In the genomic region with DNA sequence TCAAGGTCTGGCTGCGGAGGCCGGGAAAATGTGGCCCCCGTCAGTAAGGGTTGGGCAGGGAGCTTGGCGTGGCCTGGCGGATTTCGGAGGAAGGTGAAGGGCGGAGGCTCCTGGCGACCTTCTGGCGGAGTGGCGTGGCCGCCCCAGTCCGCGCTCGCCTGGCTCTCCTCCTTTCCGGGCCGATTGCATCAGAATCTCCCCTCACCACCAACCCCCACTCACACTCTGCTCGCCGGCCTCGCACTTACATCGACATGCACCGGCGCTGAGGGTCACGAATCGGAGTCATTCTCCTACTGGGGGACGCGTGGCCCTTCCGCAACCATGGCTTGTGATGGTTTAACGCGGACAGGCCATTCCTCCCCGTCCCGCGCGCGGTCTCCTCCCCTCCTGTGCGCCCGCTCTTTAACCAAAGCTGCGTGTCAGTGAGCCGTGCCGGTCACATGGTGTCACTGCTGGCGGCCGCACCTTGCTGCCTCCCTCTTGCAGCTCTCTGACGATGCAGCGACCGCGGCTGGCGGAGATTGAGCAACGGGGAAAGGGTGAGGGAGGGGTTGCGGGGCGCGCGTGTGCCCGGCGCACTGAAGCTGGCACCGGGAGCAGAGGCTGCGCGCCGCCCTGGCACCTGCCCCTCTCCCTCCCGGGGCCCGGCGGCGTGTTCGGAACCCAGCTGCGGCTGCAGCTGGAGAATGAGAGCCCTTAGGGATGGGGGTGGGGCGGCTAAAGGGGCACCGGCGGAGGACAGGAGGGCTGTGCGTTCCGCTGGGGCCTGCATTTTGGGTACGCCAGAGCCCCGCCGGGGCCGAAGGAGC, we compare ENCODE assay signal across 1 cellular context.
TF ChIP-seq lines count a peak whose summit lies in the region.

A gene (minus strand): TSS at position 427 of the 812 bp plus-strand sequence. CDS start 29,243 bp downstream, outside the sequence.

TF ChIP-seq in HepG2, 621 proteins besides CTCF, POLR2A, EP300 and RAD21 (continued from another document and continues in another):
- TF ChIP-seq, protein P1, sequence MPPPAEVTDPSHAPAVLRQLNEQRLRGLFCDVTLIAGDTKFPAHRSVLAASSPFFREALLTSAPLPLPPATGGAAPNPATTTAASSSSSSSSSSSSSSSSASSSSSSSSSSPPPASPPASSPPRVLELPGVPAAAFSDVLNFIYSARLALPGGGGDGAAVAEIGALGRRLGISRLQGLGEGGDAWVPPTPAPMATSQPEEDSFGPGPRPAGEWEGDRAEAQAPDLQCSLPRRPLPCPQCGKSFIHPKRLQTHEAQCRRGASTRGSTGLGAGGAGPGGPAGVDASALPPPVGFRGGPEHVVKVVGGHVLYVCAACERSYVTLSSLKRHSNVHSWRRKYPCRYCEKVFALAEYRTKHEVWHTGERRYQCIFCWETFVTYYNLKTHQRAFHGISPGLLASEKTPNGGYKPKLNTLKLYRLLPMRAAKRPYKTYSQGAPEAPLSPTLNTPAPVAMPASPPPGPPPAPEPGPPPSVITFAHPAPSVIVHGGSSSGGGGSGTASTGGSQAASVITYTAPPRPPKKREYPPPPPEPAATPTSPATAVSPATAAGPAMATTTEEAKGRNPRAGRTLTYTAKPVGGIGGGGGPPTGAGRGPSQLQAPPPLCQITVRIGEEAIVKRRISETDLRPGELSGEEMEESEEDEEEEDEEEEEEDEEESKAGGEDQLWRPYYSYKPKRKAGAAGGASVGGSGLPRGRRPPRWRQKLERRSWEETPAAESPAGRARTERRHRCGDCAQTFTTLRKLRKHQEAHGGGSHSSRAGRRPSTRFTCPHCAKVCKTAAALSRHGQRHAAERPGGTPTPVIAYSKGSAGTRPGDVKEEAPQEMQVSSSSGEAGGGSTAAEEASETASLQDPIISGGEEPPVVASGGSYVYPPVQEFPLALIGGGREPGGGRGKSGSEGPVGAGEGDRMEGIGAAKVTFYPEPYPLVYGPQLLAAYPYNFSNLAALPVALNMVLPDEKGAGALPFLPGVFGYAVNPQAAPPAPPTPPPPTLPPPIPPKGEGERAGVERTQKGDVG (CRISPR knock-in tag; IDR thresholded peaks at IDR 0.05; ENCODE audit: borderline replicate concordance) = peak; percentile 61; the same call in 1 of the 2 replicates
- TF ChIP-seq GZF1 (CRISPR knock-in tag; IDR thresholded peaks at IDR 0.05) = peak; percentile 89
- TF ChIP-seq CHD2 (IDR thresholded peaks at IDR 0.05; ENCODE audit: low read depth, low read length) = 0 out of 2 replicates have a peak, but pooled peaks have one; percentile 16
- peak; percentile 58; the same call in 1 of the 2 replicates for TF ChIP-seq BHLHE40 (IDR thresholded peaks at IDR 0.05; ENCODE audit: low read length)
- TF ChIP-seq NCOA5 (CRISPR knock-in tag; IDR thresholded peaks at IDR 0.05) = no peak
- TF ChIP-seq, protein P2, sequence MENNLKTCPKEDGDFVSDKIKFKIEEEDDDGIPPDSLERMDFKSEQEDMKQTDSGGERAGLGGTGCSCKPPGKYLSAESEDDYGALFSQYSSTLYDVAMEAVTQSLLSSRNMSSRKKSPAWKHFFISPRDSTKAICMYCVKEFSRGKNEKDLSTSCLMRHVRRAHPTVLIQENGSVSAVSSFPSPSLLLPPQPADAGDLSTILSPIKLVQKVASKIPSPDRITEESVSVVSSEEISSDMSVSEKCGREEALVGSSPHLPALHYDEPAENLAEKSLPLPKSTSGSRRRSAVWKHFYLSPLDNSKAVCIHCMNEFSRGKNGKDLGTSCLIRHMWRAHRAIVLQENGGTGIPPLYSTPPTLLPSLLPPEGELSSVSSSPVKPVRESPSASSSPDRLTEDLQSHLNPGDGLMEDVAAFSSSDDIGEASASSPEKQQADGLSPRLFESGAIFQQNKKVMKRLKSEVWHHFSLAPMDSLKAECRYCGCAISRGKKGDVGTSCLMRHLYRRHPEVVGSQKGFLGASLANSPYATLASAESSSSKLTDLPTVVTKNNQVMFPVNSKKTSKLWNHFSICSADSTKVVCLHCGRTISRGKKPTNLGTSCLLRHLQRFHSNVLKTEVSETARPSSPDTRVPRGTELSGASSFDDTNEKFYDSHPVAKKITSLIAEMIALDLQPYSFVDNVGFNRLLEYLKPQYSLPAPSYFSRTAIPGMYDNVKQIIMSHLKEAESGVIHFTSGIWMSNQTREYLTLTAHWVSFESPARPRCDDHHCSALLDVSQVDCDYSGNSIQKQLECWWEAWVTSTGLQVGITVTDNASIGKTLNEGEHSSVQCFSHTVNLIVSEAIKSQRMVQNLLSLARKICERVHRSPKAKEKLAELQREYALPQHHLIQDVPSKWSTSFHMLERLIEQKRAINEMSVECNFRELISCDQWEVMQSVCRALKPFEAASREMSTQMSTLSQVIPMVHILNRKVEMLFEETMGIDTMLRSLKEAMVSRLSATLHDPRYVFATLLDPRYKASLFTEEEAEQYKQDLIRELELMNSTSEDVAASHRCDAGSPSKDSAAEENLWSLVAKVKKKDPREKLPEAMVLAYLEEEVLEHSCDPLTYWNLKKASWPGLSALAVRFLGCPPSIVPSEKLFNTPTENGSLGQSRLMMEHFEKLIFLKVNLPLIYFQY (CRISPR knock-in tag; IDR thresholded peaks at IDR 0.05; ENCODE audit: borderline replicate concordance) = peak; percentile 88
- TF ChIP-seq POGZ (CRISPR knock-in tag; IDR thresholded peaks at IDR 0.05) = peak; percentile 63; the same call in 1 of the 2 replicates
- peak; percentile 62; the same call in 1 of the 2 replicates for TF ChIP-seq KLF12 (CRISPR knock-in tag; IDR thresholded peaks at IDR 0.05; ENCODE audit: borderline replicate concordance)
- TF ChIP-seq, protein P3, sequence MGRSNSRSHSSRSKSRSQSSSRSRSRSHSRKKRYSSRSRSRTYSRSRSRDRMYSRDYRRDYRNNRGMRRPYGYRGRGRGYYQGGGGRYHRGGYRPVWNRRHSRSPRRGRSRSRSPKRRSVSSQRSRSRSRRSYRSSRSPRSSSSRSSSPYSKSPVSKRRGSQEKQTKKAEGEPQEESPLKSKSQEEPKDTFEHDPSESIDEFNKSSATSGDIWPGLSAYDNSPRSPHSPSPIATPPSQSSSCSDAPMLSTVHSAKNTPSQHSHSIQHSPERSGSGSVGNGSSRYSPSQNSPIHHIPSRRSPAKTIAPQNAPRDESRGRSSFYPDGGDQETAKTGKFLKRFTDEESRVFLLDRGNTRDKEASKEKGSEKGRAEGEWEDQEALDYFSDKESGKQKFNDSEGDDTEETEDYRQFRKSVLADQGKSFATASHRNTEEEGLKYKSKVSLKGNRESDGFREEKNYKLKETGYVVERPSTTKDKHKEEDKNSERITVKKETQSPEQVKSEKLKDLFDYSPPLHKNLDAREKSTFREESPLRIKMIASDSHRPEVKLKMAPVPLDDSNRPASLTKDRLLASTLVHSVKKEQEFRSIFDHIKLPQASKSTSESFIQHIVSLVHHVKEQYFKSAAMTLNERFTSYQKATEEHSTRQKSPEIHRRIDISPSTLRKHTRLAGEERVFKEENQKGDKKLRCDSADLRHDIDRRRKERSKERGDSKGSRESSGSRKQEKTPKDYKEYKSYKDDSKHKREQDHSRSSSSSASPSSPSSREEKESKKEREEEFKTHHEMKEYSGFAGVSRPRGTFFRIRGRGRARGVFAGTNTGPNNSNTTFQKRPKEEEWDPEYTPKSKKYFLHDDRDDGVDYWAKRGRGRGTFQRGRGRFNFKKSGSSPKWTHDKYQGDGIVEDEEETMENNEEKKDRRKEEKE (IDR thresholded peaks at IDR 0.05) = no peak
- no peak for TF ChIP-seq ZNF207 (IDR thresholded peaks at IDR 0.05; ENCODE audit: borderline replicate concordance)
- no peak for TF ChIP-seq TAF15 (IDR thresholded peaks at IDR 0.05; ENCODE audit: low read depth, low read length, poor library complexity, severe bottlenecking)
- TF ChIP-seq, protein P4, sequence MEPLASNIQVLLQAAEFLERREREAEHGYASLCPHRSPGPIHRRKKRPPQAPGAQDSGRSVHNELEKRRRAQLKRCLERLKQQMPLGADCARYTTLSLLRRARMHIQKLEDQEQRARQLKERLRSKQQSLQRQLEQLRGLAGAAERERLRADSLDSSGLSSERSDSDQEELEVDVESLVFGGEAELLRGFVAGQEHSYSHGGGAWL (CRISPR knock-in tag; IDR thresholded peaks at IDR 0.05) = peak; percentile 87
- peak; percentile 44; the same call in 1 of the 2 replicates for TF ChIP-seq CBFB (CRISPR knock-in tag; IDR thresholded peaks at IDR 0.05)
- peak; percentile 56 for TF ChIP-seq AHR (CRISPR knock-in tag; IDR thresholded peaks at IDR 0.05)
- TF ChIP-seq ZC3H13 (CRISPR knock-in tag; IDR thresholded peaks at IDR 0.05) = peak; percentile 94
- no peak for TF ChIP-seq RFXANK (CRISPR knock-in tag; IDR thresholded peaks at IDR 0.05)
- TF ChIP-seq HNRNPL (IDR thresholded peaks at IDR 0.05; ENCODE audit: low read depth, low read length) = peak; percentile 92
- no peak for TF ChIP-seq ZFP36L2 (CRISPR knock-in tag; IDR thresholded peaks at IDR 0.05)
- no peak for TF ChIP-seq ZNF619 (CRISPR knock-in tag; IDR thresholded peaks at IDR 0.05)
- TF ChIP-seq XRCC5 (optimal IDR thresholded peaks at IDR 0.05; ENCODE audit: low read length) = no peak
- TF ChIP-seq ZNF724P (CRISPR knock-in tag; IDR thresholded peaks at IDR 0.05; ENCODE audit: borderline replicate concordance) = peak; percentile 92
- TF ChIP-seq MED8 (CRISPR knock-in tag; IDR thresholded peaks at IDR 0.05; ENCODE audit: insufficient replicate concordance) = peak; percentile 72
- no peak for TF ChIP-seq ATM (IDR thresholded peaks at IDR 0.05; ENCODE audit: borderline replicate concordance)
- peak; percentile 89 for TF ChIP-seq POLR2G (IDR thresholded peaks at IDR 0.05; ENCODE audit: low read depth, low read length)
- no peak for TF ChIP-seq PHF5A (CRISPR knock-in tag; IDR thresholded peaks at IDR 0.05; ENCODE audit: low read depth, unreplicated experiment)
- TF ChIP-seq SCMH1 (CRISPR knock-in tag; IDR thresholded peaks at IDR 0.05; ENCODE audit: borderline replicate concordance) = no peak
- TF ChIP-seq, protein P5, sequence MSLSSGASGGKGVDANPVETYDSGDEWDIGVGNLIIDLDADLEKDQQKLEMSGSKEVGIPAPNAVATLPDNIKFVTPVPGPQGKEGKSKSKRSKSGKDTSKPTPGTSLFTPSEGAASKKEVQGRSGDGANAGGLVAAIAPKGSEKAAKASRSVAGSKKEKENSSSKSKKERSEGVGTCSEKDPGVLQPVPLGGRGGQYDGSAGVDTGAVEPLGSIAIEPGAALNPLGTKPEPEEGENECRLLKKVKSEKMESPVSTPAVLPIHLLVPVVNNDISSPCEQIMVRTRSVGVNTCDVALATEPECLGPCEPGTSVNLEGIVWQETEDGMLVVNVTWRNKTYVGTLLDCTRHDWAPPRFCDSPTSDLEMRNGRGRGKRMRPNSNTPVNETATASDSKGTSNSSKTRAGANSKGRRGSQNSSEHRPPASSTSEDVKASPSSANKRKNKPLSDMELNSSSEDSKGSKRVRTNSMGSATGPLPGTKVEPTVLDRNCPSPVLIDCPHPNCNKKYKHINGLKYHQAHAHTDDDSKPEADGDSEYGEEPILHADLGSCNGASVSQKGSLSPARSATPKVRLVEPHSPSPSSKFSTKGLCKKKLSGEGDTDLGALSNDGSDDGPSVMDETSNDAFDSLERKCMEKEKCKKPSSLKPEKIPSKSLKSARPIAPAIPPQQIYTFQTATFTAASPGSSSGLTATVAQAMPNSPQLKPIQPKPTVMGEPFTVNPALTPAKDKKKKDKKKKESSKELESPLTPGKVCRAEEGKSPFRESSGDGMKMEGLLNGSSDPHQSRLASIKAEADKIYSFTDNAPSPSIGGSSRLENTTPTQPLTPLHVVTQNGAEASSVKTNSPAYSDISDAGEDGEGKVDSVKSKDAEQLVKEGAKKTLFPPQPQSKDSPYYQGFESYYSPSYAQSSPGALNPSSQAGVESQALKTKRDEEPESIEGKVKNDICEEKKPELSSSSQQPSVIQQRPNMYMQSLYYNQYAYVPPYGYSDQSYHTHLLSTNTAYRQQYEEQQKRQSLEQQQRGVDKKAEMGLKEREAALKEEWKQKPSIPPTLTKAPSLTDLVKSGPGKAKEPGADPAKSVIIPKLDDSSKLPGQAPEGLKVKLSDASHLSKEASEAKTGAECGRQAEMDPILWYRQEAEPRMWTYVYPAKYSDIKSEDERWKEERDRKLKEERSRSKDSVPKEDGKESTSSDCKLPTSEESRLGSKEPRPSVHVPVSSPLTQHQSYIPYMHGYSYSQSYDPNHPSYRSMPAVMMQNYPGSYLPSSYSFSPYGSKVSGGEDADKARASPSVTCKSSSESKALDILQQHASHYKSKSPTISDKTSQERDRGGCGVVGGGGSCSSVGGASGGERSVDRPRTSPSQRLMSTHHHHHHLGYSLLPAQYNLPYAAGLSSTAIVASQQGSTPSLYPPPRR (CRISPR knock-in tag; IDR thresholded peaks at IDR 0.05; ENCODE audit: borderline replicate concordance) = peak; percentile 84
- TF ChIP-seq MYNN (CRISPR knock-in tag; IDR thresholded peaks at IDR 0.05; ENCODE audit: low read depth) = no peak
- peak; percentile 11; the same call in 1 of the 2 replicates for TF ChIP-seq PPARG (CRISPR knock-in tag; conservative IDR thresholded peaks at IDR 0.05)
- peak; percentile 98 for TF ChIP-seq ZIK1 (CRISPR knock-in tag; IDR thresholded peaks at IDR 0.05; ENCODE audit: borderline replicate concordance, low read depth)
- TF ChIP-seq, protein P6, sequence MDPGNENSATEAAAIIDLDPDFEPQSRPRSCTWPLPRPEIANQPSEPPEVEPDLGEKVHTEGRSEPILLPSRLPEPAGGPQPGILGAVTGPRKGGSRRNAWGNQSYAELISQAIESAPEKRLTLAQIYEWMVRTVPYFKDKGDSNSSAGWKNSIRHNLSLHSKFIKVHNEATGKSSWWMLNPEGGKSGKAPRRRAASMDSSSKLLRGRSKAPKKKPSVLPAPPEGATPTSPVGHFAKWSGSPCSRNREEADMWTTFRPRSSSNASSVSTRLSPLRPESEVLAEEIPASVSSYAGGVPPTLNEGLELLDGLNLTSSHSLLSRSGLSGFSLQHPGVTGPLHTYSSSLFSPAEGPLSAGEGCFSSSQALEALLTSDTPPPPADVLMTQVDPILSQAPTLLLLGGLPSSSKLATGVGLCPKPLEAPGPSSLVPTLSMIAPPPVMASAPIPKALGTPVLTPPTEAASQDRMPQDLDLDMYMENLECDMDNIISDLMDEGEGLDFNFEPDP (CRISPR knock-in tag; conservative IDR thresholded peaks at IDR 0.05) = no peak
- peak; percentile 67; the same call in 1 of the 2 replicates for TF ChIP-seq PHF20 (CRISPR knock-in tag; IDR thresholded peaks at IDR 0.05)
- TF ChIP-seq HCFC1 (IDR thresholded peaks at IDR 0.05; ENCODE audit: low read depth, low read length) = no peak
- TF ChIP-seq, protein P7, sequence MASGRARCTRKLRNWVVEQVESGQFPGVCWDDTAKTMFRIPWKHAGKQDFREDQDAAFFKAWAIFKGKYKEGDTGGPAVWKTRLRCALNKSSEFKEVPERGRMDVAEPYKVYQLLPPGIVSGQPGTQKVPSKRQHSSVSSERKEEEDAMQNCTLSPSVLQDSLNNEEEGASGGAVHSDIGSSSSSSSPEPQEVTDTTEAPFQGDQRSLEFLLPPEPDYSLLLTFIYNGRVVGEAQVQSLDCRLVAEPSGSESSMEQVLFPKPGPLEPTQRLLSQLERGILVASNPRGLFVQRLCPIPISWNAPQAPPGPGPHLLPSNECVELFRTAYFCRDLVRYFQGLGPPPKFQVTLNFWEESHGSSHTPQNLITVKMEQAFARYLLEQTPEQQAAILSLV (CRISPR knock-in tag; IDR thresholded peaks at IDR 0.05; ENCODE audit: borderline replicate concordance) = peak; percentile 90; the same call in 1 of the 2 replicates
- peak; percentile 70; the same call in 1 of the 2 replicates for TF ChIP-seq CREB1 (IDR thresholded peaks at IDR 0.05)
- TF ChIP-seq CREB1 (CRISPR knock-in tag; IDR thresholded peaks at IDR 0.05) = peak; percentile 54
- no peak for TF ChIP-seq ZNF569 (CRISPR knock-in tag; IDR thresholded peaks at IDR 0.05; ENCODE audit: borderline replicate concordance)
- peak; percentile 93 for TF ChIP-seq MTA1 (CRISPR knock-in tag; IDR thresholded peaks at IDR 0.05; ENCODE audit: borderline replicate concordance)
- TF ChIP-seq PCBP1 (IDR thresholded peaks at IDR 0.05; ENCODE audit: borderline replicate concordance, low read depth, low read length) = no peak; the same call in 1 of the 2 replicates
- TF ChIP-seq TRIM24 (CRISPR knock-in tag; IDR thresholded peaks at IDR 0.05) = 0 out of 2 replicates have a peak, but pooled peaks have one; percentile 13
- no peak for TF ChIP-seq SETDB1 (CRISPR knock-in tag; IDR thresholded peaks at IDR 0.05; ENCODE audit: borderline replicate concordance)
- no peak for TF ChIP-seq KDM1A (CRISPR knock-in tag; IDR thresholded peaks at IDR 0.05)
- no peak for TF ChIP-seq SRSF1 (optimal IDR thresholded peaks at IDR 0.05; ENCODE audit: low read depth, low read length)
